In genomic region chr7:103343758-103344452, GRCh38 we compare ENCODE assay signal across 7 cellular contexts. TPM values are rescaled to one million over a fixed set of nuclear protein-coding genes. Genes with fewer than 3 reads are reported as not detected.
A peak's percentile ranks its signal among the peaks of the same experiment; 100 is the strongest.
DNase-seq lines count a peak whose midpoint lies in the region; FAIRE-seq and TF ChIP-seq lines count a peak whose summit lies in the region.

No MANE protein-coding gene starts in this region.

- no peaks in the 10 kb centered on the region for H3K9me2 ChIP-seq in GM23248 (ENCODE audit: insufficient read depth)

- H3K9ac ChIP-seq in GM23248 (peak overlapping the region; percentile 97), parathyroid adenoma (peak overlapping the region; percentile 56)

- no peaks in the 10 kb centered on the region for H3K27me3 ChIP-seq in GM23248 (replicated peaks; ENCODE audit: insufficient read depth)
- H3K27me3 ChIP-seq in parathyroid adenoma (ENCODE audit: control insufficient read depth, insufficient read depth, low read length), result no peaks in the 10 kb centered on the region

- H3K9me3 ChIP-seq in GM23248 (ENCODE audit: low read depth), result no peaks in the 10 kb centered on the region
- no peaks in the 10 kb centered on the region for H3K9me3 ChIP-seq in parathyroid adenoma (ENCODE audit: control insufficient read depth, low read length)

- H3F3A ChIP-seq in GM23248 (ENCODE audit: insufficient read depth), result peaks cover 14% of the 10 kb centered on the region; the same call in 1 of the 2 replicates

- H4K20me1 ChIP-seq in GM23248 (ENCODE audit: insufficient read depth), result no peaks in the 10 kb centered on the region

- H3K4me1 ChIP-seq in GM23248 (ENCODE audit: insufficient read depth) (peaks cover 27% of the 10 kb centered on the region), parathyroid adenoma (peaks cover 7% of the 10 kb centered on the region)

- H3K4me3 ChIP-seq in GM23248 (peak overlapping the region; percentile 98), foreskin fibroblast (ENCODE audit: low read depth in 1 of 2, low read length in 2 of 2) (peak overlapping the region; percentile 87 to 97), parathyroid adenoma (ENCODE audit: low read depth, low read length) (peak overlapping the region; percentile 91)

- no peak for FAIRE-seq in D721Med (lab: Jason Lieb, UNC)

- TF ChIP-seq CTCF in GM10248 (IDR thresholded peaks at IDR 0.05; ENCODE audit: control extremely low read depth, extremely low read depth, low read depth, missing control alignments) (no peak), foreskin fibroblast (IDR thresholded peaks at IDR 0.05; ENCODE audit: low read depth, low read length) (no peak), parathyroid adenoma (IDR thresholded peaks at IDR 0.05) (no peak), D721Med (IDR thresholded peaks at IDR 0.05; ENCODE audit: insufficient read depth, missing control alignments) (no peak)

- H3K36me3 ChIP-seq in GM23248 (ENCODE audit: low read depth) (peaks cover 28% of the 10 kb centered on the region), parathyroid adenoma (ENCODE audit: control insufficient read depth, insufficient read depth, low read length) (no peaks in the 10 kb centered on the region)

- POLR2A ChIA-PET in GM10248 (lab: Yijun Ruan, JAX), result no interaction called here

- H3K79me2 ChIP-seq in GM23248 (ENCODE audit: insufficient read depth), result peaks cover 97% of the 10 kb centered on the region
- H3K79me2 ChIP-seq in parathyroid adenoma, result peaks cover 30% of the 10 kb centered on the region

- in situ Hi-C loops in GM23248 (cut with MboI), result no loop called here

- H3K4me2 ChIP-seq in GM23248 (ENCODE audit: unreplicated experiment), result peak overlapping the region; percentile 88
- peak overlapping the region; percentile 94 for H3K4me2 ChIP-seq in parathyroid adenoma (ENCODE audit: low read length)

- H3K27ac ChIP-seq in GM23248 (peak overlapping the region; percentile 84), parathyroid adenoma (peak overlapping the region; percentile 75)

- 1 to 2% methylated on average over 26 of the region's 26 CpGs for WGBS in GM23248 (ENCODE audit: low coverage in 1 of 2, low lambda C conversion rate in 2 of 2, missing lambda C conversion rate in 2 of 2), 2 experiments

- CTCF ChIA-PET in GM10248 (lab: Yijun Ruan, JAX), result interaction anchor here (0.6 to 1.4 kb wide), 2 partner anchors 13 to 33 kb away, joined by 3 read pairs; no protein-coding TSS in a partner anchor

- DNase-seq in GM10248 (ENCODE audit: extremely low spot score), result peak; percentile 28
- DNase-seq in GM23248, result peak; percentile 72
- peak; percentile 15 for DNase-seq in MV-4-11 (lab: John Stamatoyannopoulos, UW)
- peak; percentile 60 to 62 for DNase-seq in activated T-cell treated with anti-CD3 and anti-CD28 coated beads, Interleukin-2, amount 50 U/mL, for 48 hours
- DNase-seq in foreskin fibroblast, result peak; percentile 45 to 66
- no peak for DNase-seq in D721Med (ENCODE audit: insufficient read length, low spot score)

- H2AFZ ChIP-seq in GM23248 (peak overlapping the region; percentile 100), parathyroid adenoma (peak overlapping the region; percentile 95)

RNA-seq across cellular contexts. Expression of gene DNAJC2, which starts 0.7 kb away (rescaled TPM):
- total RNA-seq in GM23248 (2014; rRNA removed; shearing (Covaris generic)), result 17.8 and 19.3 TPM in 2 replicates
- polyA plus RNA-seq in GM23248 (2016; fragmentation: Nextera tagmentation; extraction: Ambion mirVana), result 36.6 and 38.4 TPM in 2 replicates

RNA-seq across cellular contexts. Expression of gene PSMC2, which starts 3.5 kb away (rescaled TPM):
- total RNA-seq in GM23248 (2014; rRNA removed; shearing (Covaris generic)), result 118 and 152 TPM in 2 replicates
- 173 and 187 TPM in 2 replicates for polyA plus RNA-seq in GM23248 (2016; fragmentation: Nextera tagmentation; extraction: Ambion mirVana)

RNA-seq across cellular contexts. Expression of gene PMPCB, which starts 46.7 kb away (rescaled TPM):
- total RNA-seq in GM23248 (2014; rRNA removed; shearing (Covaris generic)), result 61.7 and 80.7 TPM in 2 replicates
- polyA plus RNA-seq in GM23248 (2016; fragmentation: Nextera tagmentation; extraction: Ambion mirVana), result 48.7 and 56.9 TPM in 2 replicates
